ENCODE assay signal across 1 cellular context in the genomic region with DNA sequence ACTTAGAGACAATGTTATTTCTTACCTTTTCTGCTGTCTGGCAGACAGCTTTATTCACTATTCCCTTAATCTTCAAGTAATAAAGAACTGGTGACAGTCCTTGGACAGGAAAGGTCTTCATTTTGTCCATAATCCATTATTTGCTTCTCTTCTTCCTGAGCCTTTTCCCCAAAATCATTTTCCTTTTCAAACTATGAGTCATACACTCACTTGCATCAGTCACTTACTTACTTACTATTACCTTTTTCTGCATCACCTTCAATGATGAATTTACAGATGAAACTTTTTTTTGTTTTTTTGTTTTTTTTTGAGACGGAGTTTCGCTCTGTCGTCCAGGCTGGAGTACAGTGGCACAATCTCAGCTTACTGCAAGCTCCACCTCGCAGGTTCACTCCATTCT.
TF ChIP-seq lines count a peak whose summit lies in the region.

No MANE protein-coding gene starts in this region.

TF ChIP-seq in IMR-90, 13 proteins besides CTCF, POLR2A, EP300 and RAD21:
- TF ChIP-seq, protein P1, sequence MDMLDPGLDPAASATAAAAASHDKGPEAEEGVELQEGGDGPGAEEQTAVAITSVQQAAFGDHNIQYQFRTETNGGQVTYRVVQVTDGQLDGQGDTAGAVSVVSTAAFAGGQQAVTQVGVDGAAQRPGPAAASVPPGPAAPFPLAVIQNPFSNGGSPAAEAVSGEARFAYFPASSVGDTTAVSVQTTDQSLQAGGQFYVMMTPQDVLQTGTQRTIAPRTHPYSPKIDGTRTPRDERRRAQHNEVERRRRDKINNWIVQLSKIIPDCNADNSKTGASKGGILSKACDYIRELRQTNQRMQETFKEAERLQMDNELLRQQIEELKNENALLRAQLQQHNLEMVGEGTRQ (IDR thresholded peaks at IDR 0.05; ENCODE audit: low read depth, low read length): no peak
- TF ChIP-seq RFX5 (IDR thresholded peaks at IDR 0.05; ENCODE audit: low read depth, low read length) (no peak), FOS (IDR thresholded peaks at IDR 0.05; ENCODE audit: low read depth, low read length) (peak; percentile 60), SMC3 (IDR thresholded peaks at IDR 0.05; ENCODE audit: low read depth, low read length) (no peak), NFE2L2 (IDR thresholded peaks at IDR 0.05; ENCODE audit: low read depth, low read length) (no peak)
